ENCODE assay signal across 8 cellular contexts in the genomic region with DNA sequence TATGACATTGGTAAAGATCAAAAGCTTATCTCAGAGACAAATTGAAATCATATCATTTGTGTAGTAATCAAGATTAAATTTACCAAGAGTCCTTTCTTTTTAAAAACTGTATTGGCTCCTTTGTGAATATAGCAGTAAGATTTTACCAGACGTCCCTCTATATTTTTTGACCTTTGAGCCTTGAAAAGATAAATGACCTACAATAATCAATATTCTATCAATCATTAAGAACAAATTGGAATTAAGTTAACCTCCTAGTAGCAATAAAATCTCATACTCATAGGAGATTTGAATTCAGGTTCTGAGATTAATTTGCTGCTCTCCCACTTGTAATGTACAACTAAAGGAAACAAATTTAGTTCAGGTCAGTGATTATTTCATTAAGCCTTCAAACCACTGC.
"Had no signal": no experiment of that assay in that cellular context is flagged by ENCODE, and none has a peak within 500 bp of the region (broad histone marks: within the 10 kb centered on the region; RNA-seq: fewer than 3 reads in every experiment).

No MANE protein-coding gene starts in this region.

- DNase-seq: H9, HCEC 1CT, IMR-90 had no signal

- H3K4me3 ChIP-seq: GM23338, K562 had no signal

- FAIRE-seq: H1, H54, HTR-8/SVneo, K562 had no signal
